In the genomic region with DNA sequence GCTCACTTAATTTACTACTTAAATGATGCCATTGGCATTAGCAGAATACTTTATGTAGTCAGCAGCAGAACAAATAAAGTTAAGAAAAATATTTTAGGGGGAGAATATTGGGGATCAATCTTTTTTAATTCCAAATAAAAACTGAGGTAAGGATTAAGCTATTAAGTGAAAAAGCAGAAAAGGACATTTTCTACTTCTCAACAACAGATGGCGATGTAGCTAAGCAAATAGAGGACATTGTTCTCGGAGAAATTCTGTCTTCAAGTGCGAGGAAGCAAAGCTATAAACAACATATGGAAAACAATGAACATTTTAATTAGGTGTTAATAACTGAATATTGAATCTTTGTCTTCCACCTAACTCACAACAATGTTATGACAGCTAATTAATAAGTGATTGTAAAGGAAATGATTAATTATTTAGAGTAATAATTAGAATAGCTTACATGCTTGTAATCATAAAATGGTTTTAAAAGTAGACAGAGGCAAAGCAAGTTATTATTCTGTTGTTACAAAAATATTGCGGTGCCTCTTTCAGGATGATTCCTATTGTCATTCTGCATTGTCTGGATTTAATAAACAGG, we compare ENCODE assay signal across 8 cellular contexts. TPM values are rescaled to one million over a fixed set of nuclear protein-coding genes. Genes with fewer than 3 reads are reported as not detected.
DNase-seq lines count a peak whose midpoint lies in the region; ATAC-seq, FAIRE-seq and TF ChIP-seq lines count a peak whose summit lies in the region.

No MANE protein-coding gene starts in this region.

- H3K36me3 ChIP-seq in bronchial epithelial cell (ENCODE audit: control insufficient read depth, insufficient read depth, low read length) = no peaks in the 10 kb centered on the region

- peak; percentile 30 for ATAC-seq in GM18868 (IDR thresholded peaks at IDR 0.05; ENCODE audit: unreplicated experiment)
- ATAC-seq in activated naive CD4-positive, alpha-beta T cell treated with anti-CD3 and anti-CD28 coated beads, Interleukin-2, amount 50 U/mL, for 72 hours = no peak

- FAIRE-seq in bronchial epithelial cell (lab: Jason Lieb, UNC) = no peak

- no peak overlapping the region for H3K4me3 ChIP-seq in bronchial epithelial cell (ENCODE audit: low read depth, low read length)

- TF ChIP-seq CTCF in AG09319 (IDR thresholded peaks at IDR 0.05; ENCODE audit: low read depth, low read length) (peak; percentile 57), bronchial epithelial cell (IDR thresholded peaks at IDR 0.05; ENCODE audit: insufficient read depth, low read length, severe bottlenecking) (peak; percentile 39)

- no peaks in the 10 kb centered on the region for H3K27me3 ChIP-seq in bronchial epithelial cell (ENCODE audit: control insufficient read depth, insufficient read depth, low read length)

- no peak for DNase-seq in AG09319 (ENCODE audit: extremely low read depth, low read depth)
- DNase-seq in NCI-H226 = peak; percentile 20
- DNase-seq in bronchial epithelial cell (ENCODE audit: low read depth) = peak; percentile 59
- peak; percentile 57 to 64 for DNase-seq in lung microvascular endothelial cell (ENCODE audit: low read depth in 2 of 2)
- DNase-seq in GM19238 (ENCODE audit: insufficient read length, low spot score) = no peak
- DNase-seq in activated naive CD4-positive, alpha-beta T cell treated with anti-CD3 and anti-CD28 coated beads, Interleukin-2, amount 50 U/mL, for 72 hours (ENCODE audit: low spot score in 2 of 2) = no peak
- DNase-seq in activated gamma-delta T cell treated with Interleukin-2 at 50 U/mL for 16 hours = no peak

- H3K36me3 Mint-ChIP-seq in activated naive CD4-positive, alpha-beta T cell treated with anti-CD3 and anti-CD28 coated beads, Interleukin-2, amount 50 U/mL, for 72 hours = no peaks in the 10 kb centered on the region

- H3K9me3 Mint-ChIP-seq in activated naive CD4-positive, alpha-beta T cell treated with anti-CD3 and anti-CD28 coated beads, Interleukin-2, amount 50 U/mL, for 72 hours = no peaks in the 10 kb centered on the region

- H3K27ac Mint-ChIP-seq in activated naive CD4-positive, alpha-beta T cell treated with anti-CD3 and anti-CD28 coated beads, Interleukin-2, amount 50 U/mL, for 72 hours = no peak overlapping the region

RNA-seq across cellular contexts. Expression of a gene that starts 32.8 kb away (rescaled TPM):
- 21.3 and 23.7 TPM in 2 replicates for total RNA-seq in bronchial epithelial cell
- total RNA-seq in lung microvascular endothelial cell = 13.7 and 19.0 TPM in 2 replicates
- 10 to 100 TPM; 27.5 to 42.5 TPM for total RNA-seq in activated naive CD4-positive, alpha-beta T cell treated with anti-CD3 and anti-CD28 coated beads, Interleukin-2, amount 50 U/mL, for 72 hours

RNA-seq across cellular contexts. Expression of a gene that starts 41.6 kb away (rescaled TPM):
- total RNA-seq in bronchial epithelial cell (10.5 and 20.4 TPM in 2 replicates), lung microvascular endothelial cell (11.8 and 19.6 TPM in 2 replicates)
- 10 to 100 TPM; 25.9 to 96.2 TPM for total RNA-seq in activated naive CD4-positive, alpha-beta T cell treated with anti-CD3 and anti-CD28 coated beads, Interleukin-2, amount 50 U/mL, for 72 hours

Comparison
In these comparisons a context has a peak if more than half of its experiments do, and no peak if none do; other contexts are left out.
1. DNase-seq: peak in NCI-H226 (single experiment), bronchial epithelial cell (single experiment) and lung microvascular endothelial cell (2 of 2); none in AG09319 (single experiment), GM19238 (single experiment), activated naive CD4-positive, alpha-beta T cell treated with anti-CD3 and anti-CD28 coated beads, Interleukin-2, amount 50 U/mL, for 72 hours (0 of 2) and activated gamma-delta T cell treated with Interleukin-2 at 50 U/mL for 16 hours (single experiment).